In genomic region chr14:64253672-64254071, GRCh38 we compare ENCODE assay signal across 1 cellular context.
TF ChIP-seq lines count a peak whose summit lies in the region.

No MANE protein-coding gene starts in this region.

TF ChIP-seq in SK-N-SH, 30 proteins besides CTCF, POLR2A, EP300 and RAD21 (continued from another document):
- TF ChIP-seq JUND (IDR thresholded peaks at IDR 0.05) (peak; percentile 34; the same call in 1 of the 2 replicates), CHD2 (IDR thresholded peaks at IDR 0.05; ENCODE audit: low read length, partially characterized antibody) (no peak), PBX3 (IDR thresholded peaks at IDR 0.05) (peak; percentile 29; the same call in 1 of the 2 replicates), MAX (IDR thresholded peaks at IDR 0.05; ENCODE audit: low read depth) (no peak), POLR2AphosphoS5 (IDR thresholded peaks at IDR 0.05; ENCODE audit: low read depth, low read length) (no peak), TAF1 (IDR thresholded peaks at IDR 0.05; ENCODE audit: borderline replicate concordance, low read depth, low read length) (no peak), FOSL2 (IDR thresholded peaks at IDR 0.05; ENCODE audit: borderline replicate concordance, low read depth) (peak; percentile 28; the same call in 1 of the 2 replicates), MXI1 (IDR thresholded peaks at IDR 0.05; ENCODE audit: low read depth, low read length) (no peak), GABPA (IDR thresholded peaks at IDR 0.05; ENCODE audit: low read depth) (no peak), EZH2phosphoT487 (IDR thresholded peaks at IDR 0.05; ENCODE audit: borderline replicate concordance, low read depth) (no peak)
